In genomic region chr12:101737476-101737875, GRCh38 we compare ENCODE assay signal across 1 cellular context.
TF ChIP-seq lines count a peak whose summit lies in the region.

No MANE protein-coding gene starts in this region.

TF ChIP-seq in GM12878, 131 proteins besides CTCF, POLR2A, EP300 and RAD21 (continued from another document):
- TF ChIP-seq E2F8 (IDR thresholded peaks at IDR 0.05; ENCODE audit: low read depth, partially characterized antibody) (no peak), POLR2AphosphoS5 (IDR thresholded peaks at IDR 0.05; ENCODE audit: low read length) (no peak), FOXM1 (IDR thresholded peaks at IDR 0.05; ENCODE audit: low read depth, low read length) (no peak), RFX5 (IDR thresholded peaks at IDR 0.05; ENCODE audit: low read depth, low read length) (no peak), E2F4 (IDR thresholded peaks at IDR 0.05; ENCODE audit: low read depth, low read length) (no peak), FOXK2 (IDR thresholded peaks at IDR 0.05) (no peak), USF2 (IDR thresholded peaks at IDR 0.05; ENCODE audit: borderline replicate concordance, low read depth, low read length) (no peak), NR2F1 (conservative IDR thresholded peaks at IDR 0.05) (no peak), MLLT1 (IDR thresholded peaks at IDR 0.05) (no peak), SREBF1 (IDR thresholded peaks at IDR 0.05; ENCODE audit: low read length) (no peak), SUPT20H (IDR thresholded peaks at IDR 0.05; ENCODE audit: borderline replicate concordance, control insufficient read depth, low read depth, low read length) (no peak), TARDBP (IDR thresholded peaks at IDR 0.05; ENCODE audit: borderline replicate concordance) (no peak)
